Comparison of ENCODE assay signal across 21 cellular contexts in genomic region chr12:92582466-92582865, GRCh38.
DNase-seq lines count a peak whose midpoint lies in the region; ATAC-seq and TF ChIP-seq lines count a peak whose summit lies in the region.
"Had no signal": no experiment of that assay in that cellular context is flagged by ENCODE, and none has a peak within 500 bp of the region (broad histone marks: within the 10 kb centered on the region; RNA-seq: fewer than 3 reads in every experiment).

No MANE protein-coding gene starts in this region.

- H3K56ac ChIP-seq in IMR-90 (ENCODE audit: extremely low read depth, insufficient read depth, low read length) = no peak overlapping the region

- no peak overlapping the region for H3K23ac ChIP-seq in IMR-90 (ENCODE audit: low read depth, low read length)
- no peak overlapping the region for H3K23ac ChIP-seq in mesenchymal stem cell (ENCODE audit: low read length in 2 of 2)

- H2BK12ac ChIP-seq in mesenchymal stem cell (ENCODE audit: low read length in 2 of 2) = peak overlapping the region in 1 of 2 experiments; percentile 68

- H2BK20ac ChIP-seq in IMR-90 (ENCODE audit: low read depth, low read length) = no peak overlapping the region

- H3K9me3 Mint-ChIP-seq in endodermal cell = peaks cover 8% of the 10 kb centered on the region

- no peaks in the 10 kb centered on the region for H3K27me3 Mint-ChIP-seq in endodermal cell (ENCODE audit: insufficient read depth)
- H3K27me3 Mint-ChIP-seq: naive thymus-derived CD4-positive, alpha-beta T cell had no signal

- no peak for ATAC-seq in IMR-90 (ENCODE audit: low read depth)
- ATAC-seq: activated T-cell treated with anti-CD3 and anti-CD28 coated beads, Interleukin-2, amount 50 U/mL, for 72 hours; gastrocnemius medialis; naive thymus-derived CD4-positive, alpha-beta T cell; right lobe of liver had no signal

- H4K20me1 ChIP-seq in IMR-90 (ENCODE audit: insufficient read depth, low read length) = no peaks in the 10 kb centered on the region

- H3K36me3 ChIP-seq in IMR-90 (ENCODE audit: control insufficient read depth, insufficient read depth, low read length) (no peaks in the 10 kb centered on the region), endodermal cell (ENCODE audit: control insufficient read depth, insufficient read depth, low read length) (no peaks in the 10 kb centered on the region), mesenchymal stem cell (ENCODE audit: control insufficient read depth in 1 of 2, insufficient read depth in 2 of 2, low read depth in 1 of 2, low read length in 2 of 2) (no peaks in the 10 kb centered on the region)
- H3K36me3 ChIP-seq: gastrocnemius medialis, right lobe of liver had no signal

- in situ Hi-C loops in IMR-90 (cut with MboI; ENCODE audit: low sequenced_read_pairs) = no loop called here

- H3K9ac ChIP-seq in IMR-90 (ENCODE audit: low read depth, low read length) = no peak overlapping the region
- H3K9ac ChIP-seq in endodermal cell (ENCODE audit: extremely low read depth, low read length, poor library complexity, severe bottlenecking) = no peak overlapping the region
- no peak overlapping the region for H3K9ac ChIP-seq in mesenchymal stem cell (ENCODE audit: low read length)
- H3K9ac ChIP-seq: parathyroid adenoma had no signal

- H3K18ac ChIP-seq in IMR-90 (ENCODE audit: low read depth, low read length) (peak overlapping the region; percentile 31; the same call in 1 of the 2 replicates), mesenchymal stem cell (ENCODE audit: low read depth in 1 of 2, low read length in 2 of 2) (peak overlapping the region in 1 of 2 experiments; percentile 67)

- no peak overlapping the region for H2BK120ac ChIP-seq in IMR-90 (ENCODE audit: low read depth, low read length)
- H2BK120ac ChIP-seq in mesenchymal stem cell (ENCODE audit: low read depth, low read length) = no peak overlapping the region

- H3K79me1 ChIP-seq in IMR-90 (ENCODE audit: low read depth in 1 of 2, low read length in 2 of 2) = no peaks in the 10 kb centered on the region
- H3K79me1 ChIP-seq in mesenchymal stem cell (replicated peaks; ENCODE audit: low read length, poor library complexity, severe bottlenecking) = no peaks in the 10 kb centered on the region

- peak; percentile 28 for DNase-seq in COR-L47 (lab: John Stamatoyannopoulos, UW)
- DNase-seq in IMR-90 = no peak
- DNase-seq in NCI-H345 treated with DMSO at 0.1 percent for 48 hours (lab: John Stamatoyannopoulos, UW; ENCODE audit: unreplicated experiment) = peak; percentile 82
- DNase-seq in endodermal cell = no peak
- no peak for DNase-seq in mesenchymal stem cell
- no peak for DNase-seq in stimulated activated CD4-positive, alpha-beta T cell treated with anti-CD3 and anti-CD28 coated beads, Interleukin-12 subunit alpha, Interleukin-12 subunit beta, amount 100 ng/mL, for 4 hours
- no peak for DNase-seq in GM10248 (ENCODE audit: extremely low spot score)
- DNase-seq in NCI-H1436 (lab: John Stamatoyannopoulos, UW) = no peak
- DNase-seq: activated CD4-positive, CD25-positive, alpha-beta regulatory T cell treated with anti-CD3 and anti-CD28 coated beads, Interleukin-2, amount 50 U/mL, for 72 hours; activated CD8-positive, alpha-beta memory T cell treated with anti-CD3 and anti-CD28 coated beads for 24 hours; activated naive CD4-positive, alpha-beta T cell treated with anti-CD3 and anti-CD28 coated beads, Interleukin-2, amount 50 U/mL, for 16 hours; activated T-cell treated with anti-CD3 and anti-CD28 coated beads, Interleukin-2, amount 50 U/mL, for 72 hours; AML-193; anterior cingulate cortex; gastrocnemius medialis; KG1; kidney glomerular epithelial cell; naive thymus-derived CD4-positive, alpha-beta T cell; right lobe of liver had no signal

- CTCF ChIA-PET in IMR-90 (lab: Yijun Ruan, JAX) = interaction anchor here (1.0 kb wide), 1 partner anchor 26 kb away, joined by 3 read pairs; no protein-coding TSS in a partner anchor
- CTCF ChIA-PET in GM10248 (lab: Yijun Ruan, JAX) = interaction anchor here (1.0 to 2.9 kb wide), 3 partner anchors 8 to 50 kb away, joined by 3 to 7 read pairs (median 3); no protein-coding TSS in a partner anchor

- H3K9me3 ChIP-seq in IMR-90 (ENCODE audit: control insufficient read depth, insufficient read depth, low read length) (peaks cover 2% of the 10 kb centered on the region; the same call in 1 of the 2 replicates), endodermal cell (ENCODE audit: control insufficient read depth, low read length) (peaks cover 15% of the 10 kb centered on the region), mesenchymal stem cell (ENCODE audit: control insufficient read depth, low read length) (peaks cover 3% of the 10 kb centered on the region)
- H3K9me3 ChIP-seq: gastrocnemius medialis, right lobe of liver had no signal

- H2AFZ ChIP-seq in IMR-90 (replicated peaks; ENCODE audit: low read length, poor library complexity) (no peak overlapping the region), mesenchymal stem cell (ENCODE audit: low read depth, low read length) (no peak overlapping the region)
- H2AFZ ChIP-seq: parathyroid adenoma had no signal

- H2AK5ac ChIP-seq in IMR-90 (ENCODE audit: low read depth, low read length) = no peak overlapping the region
- no peak overlapping the region for H2AK5ac ChIP-seq in mesenchymal stem cell (ENCODE audit: low read length, severe bottlenecking)

- H3K4me3 Mint-ChIP-seq in endodermal cell = no peak overlapping the region
- H3K4me3 Mint-ChIP-seq: activated T-cell treated with anti-CD3 and anti-CD28 coated beads, Interleukin-2, amount 50 U/mL, for 72 hours; naive thymus-derived CD4-positive, alpha-beta T cell had no signal

- H3K27ac Mint-ChIP-seq in endodermal cell = no peak overlapping the region
- H3K27ac Mint-ChIP-seq: activated T-cell treated with anti-CD3 and anti-CD28 coated beads, Interleukin-2, amount 50 U/mL, for 72 hours had no signal

- H3K4me3 ChIP-seq in IMR-90 (ENCODE audit: insufficient read depth, low read depth, low read length) (no peak overlapping the region), endodermal cell (ENCODE audit: low read length) (no peak overlapping the region), mesenchymal stem cell (ENCODE audit: insufficient read depth in 1 of 2, low read depth in 1 of 2, low read length in 2 of 2) (no peak overlapping the region)
- H3K4me3 ChIP-seq: gastrocnemius medialis, right lobe of liver had no signal

- H3K4me2 ChIP-seq in IMR-90 (ENCODE audit: low read depth, low read length) (peak overlapping the region; percentile 31; the same call in 1 of the 2 replicates), mesenchymal stem cell (ENCODE audit: low read length, poor library complexity, severe bottlenecking) (no peak overlapping the region)

- H2BK15ac ChIP-seq in IMR-90 (ENCODE audit: low read depth, low read length) (no peak overlapping the region), mesenchymal stem cell (ENCODE audit: low read depth, poor library complexity, severe bottlenecking) (no peak overlapping the region)

- no peak overlapping the region for H2AK9ac ChIP-seq in IMR-90 (replicated peaks; ENCODE audit: low read depth, low read length, poor library complexity)

- H3K27ac ChIP-seq in IMR-90 (ENCODE audit: insufficient read depth, low read length) (no peak overlapping the region), endodermal cell (ENCODE audit: low read depth, low read length) (peak overlapping the region; percentile 82), mesenchymal stem cell (ENCODE audit: low read length, poor library complexity, severe bottlenecking) (no peak overlapping the region)
- H3K27ac ChIP-seq: epithelial cell of prostate, parathyroid adenoma, right lobe of liver had no signal

- H3K14ac ChIP-seq in IMR-90 (replicated peaks; ENCODE audit: low read depth, low read length) (no peak overlapping the region), mesenchymal stem cell (ENCODE audit: low read length in 2 of 2) (no peak overlapping the region)

- TF ChIP-seq RAD21 in IMR-90 (IDR thresholded peaks at IDR 0.05; ENCODE audit: low read length) = no peak

- TF ChIP-seq POLR2A in IMR-90 (IDR thresholded peaks at IDR 0.05; ENCODE audit: low read depth, low read length) = no peak

- H3K9me1 ChIP-seq in IMR-90 (ENCODE audit: insufficient read depth, low read length) = no peaks in the 10 kb centered on the region; the same call in 1 of the 2 replicates

- intact Hi-C loops in IMR-90 (cut with micrococcal nuclease) = no loop called here

- POLR2A ChIA-PET in IMR-90 (lab: Charles Lee; ENCODE audit: unreplicated experiment) = interaction anchor here (0.5 kb wide), 1 partner anchor 423 kb away, joined by 8 read pairs; no protein-coding TSS in a partner anchor
- POLR2A ChIA-PET in GM10248 (lab: Yijun Ruan, JAX) = interaction anchor here (1.7 kb wide), 1 partner anchor 437 kb away, joined by 4 read pairs; the partner anchor contains the start of gene BTG1

- H3K4ac ChIP-seq in IMR-90 (ENCODE audit: low read depth, low read length) (no peak overlapping the region), mesenchymal stem cell (ENCODE audit: low read depth in 1 of 2, low read length in 2 of 2) (no peak overlapping the region)

- no peak overlapping the region; the same call in 1 of the 2 replicates for H4K5ac ChIP-seq in IMR-90 (ENCODE audit: low read depth, low read length)

- no peaks in the 10 kb centered on the region for H3K36me3 Mint-ChIP-seq in endodermal cell (ENCODE audit: low read depth)

- TF ChIP-seq CTCF in IMR-90 (conservative IDR thresholded peaks at IDR 0.05; ENCODE audit: low read depth, low read length) (no peak), endodermal cell (conservative IDR thresholded peaks at IDR 0.05) (no peak), GM10248 (IDR thresholded peaks at IDR 0.05; ENCODE audit: control extremely low read depth, extremely low read depth, low read depth, missing control alignments) (no peak)

- H4K8ac ChIP-seq in IMR-90 (ENCODE audit: low read depth in 2 of 2, low read length in 2 of 2) (no peak overlapping the region), mesenchymal stem cell (ENCODE audit: low read length) (no peak overlapping the region)

- peaks cover 3% of the 10 kb centered on the region for H3K4me1 ChIP-seq in IMR-90 (ENCODE audit: control insufficient read depth, insufficient read depth, low read length)
- H3K4me1 ChIP-seq in endodermal cell (ENCODE audit: control insufficient read depth, insufficient read depth, low read length) = peaks cover 13% of the 10 kb centered on the region
- H3K4me1 ChIP-seq in mesenchymal stem cell (ENCODE audit: control insufficient read depth, insufficient read depth, low read depth, low read length) = no peaks in the 10 kb centered on the region
- H3K4me1 ChIP-seq: gastrocnemius medialis, parathyroid adenoma, right lobe of liver had no signal

- H2BK5ac ChIP-seq in IMR-90 (ENCODE audit: low read depth, low read length, poor library complexity, severe bottlenecking) (no peak overlapping the region), mesenchymal stem cell (ENCODE audit: low read depth, low read length, poor library complexity, severe bottlenecking) (no peak overlapping the region)

- H3K4me1 Mint-ChIP-seq in endodermal cell = peaks cover 16% of the 10 kb centered on the region

- no TSS peak for BruUV-seq in IMR-90 (replicated peaks; lab: Mats Ljungman, UMichigan)

- H4K91ac ChIP-seq in IMR-90 (ENCODE audit: insufficient read depth, low read depth, low read length) (no peak overlapping the region), mesenchymal stem cell (ENCODE audit: low read length) (no peak overlapping the region)

- H3K27me3 ChIP-seq in IMR-90 (ENCODE audit: control insufficient read depth, insufficient read depth, low read length) (no peaks in the 10 kb centered on the region), endodermal cell (ENCODE audit: control insufficient read depth, insufficient read depth, low read length, poor library complexity, severe bottlenecking) (no peaks in the 10 kb centered on the region), mesenchymal stem cell (ENCODE audit: control insufficient read depth in 1 of 2, insufficient read depth in 1 of 2, low read length in 2 of 2) (no peaks in the 10 kb centered on the region)
- H3K27me3 ChIP-seq: gastrocnemius medialis, right lobe of liver had no signal

- WGBS in IMR-90 (ENCODE audit: extremely low coverage in 2 of 2, insufficient read length in 1 of 2), 2 experiments = 83% methylated on average over 2 of the region's 4 CpGs; no CpG with 5 or more reads in 1 of the 2 experiments
- 85 to 87% methylated on average over 3 to 4 of the region's 4 CpGs for WGBS in endodermal cell (ENCODE audit: insufficient coverage in 1 of 2, insufficient read length in 1 of 2), 2 experiments
- 92% methylated on average over 4 of the region's 4 CpGs for WGBS in mesenchymal stem cell

- dilution Hi-C loops in IMR-90 (cut with HindIII; ENCODE audit: low sequenced_read_pairs, unreplicated experiment) = no loop called here

Comparison
In these comparisons a context has a peak if more than half of its experiments do, and no peak if none do; other contexts are left out.
1. DNase-seq: peak in COR-L47 (single experiment) and NCI-H345 treated with DMSO at 0.1 percent for 48 hours (single experiment); none in IMR-90 (single experiment), endodermal cell (single experiment), mesenchymal stem cell (single experiment), stimulated activated CD4-positive, alpha-beta T cell treated with anti-CD3 and anti-CD28 coated beads, Interleukin-12 subunit alpha, Interleukin-12 subunit beta, amount 100 ng/mL, for 4 hours (single experiment), GM10248 (single experiment) and NCI-H1436 (single experiment).